26 cellular contexts compared by ENCODE assay signal in genomic region chr16:909281-910000, GRCh38.
A peak's percentile ranks its signal among the peaks of the same experiment; 100 is the strongest.
DNase-seq lines count a peak whose midpoint lies in the region; ATAC-seq, FAIRE-seq and TF ChIP-seq lines count a peak whose summit lies in the region.
"Had no signal": no experiment of that assay in that cellular context is flagged by ENCODE, and none has a peak within 500 bp of the region (broad histone marks: within the 10 kb centered on the region; RNA-seq: fewer than 3 reads in every experiment).

No MANE protein-coding gene starts in this region.

- H3K4me3 Mint-ChIP-seq in WTC11 = no peak overlapping the region
- H3K4me3 Mint-ChIP-seq: CD14-positive monocyte had no signal

- CTCF ChIA-PET in WTC11 (lab: Charles Lee) = no interaction called here

- H3K9me3 ChIP-seq in small intestine (ENCODE audit: control insufficient read depth, low read depth) = no peaks in the 10 kb centered on the region
- H3K9me3 ChIP-seq: BE2C had no signal

- no peak for TF ChIP-seq CTCF in WTC11 (IDR thresholded peaks at IDR 0.05)

- peaks cover 0 to 3% of the 10 kb centered on the region in 2 donors for H3K36me3 ChIP-seq in small intestine (ENCODE audit: control insufficient read depth in 2 of 2, insufficient read depth in 2 of 2, low read length in 2 of 2)
- H3K36me3 ChIP-seq: MG63 had no signal

- peak; percentile 18 for ATAC-seq in Right ventricle myocardium inferior
- ATAC-seq in left cardiac atrium = no peak
- ATAC-seq in WTC11 = no peak
- ATAC-seq: Panc1 had no signal

- H3K27me3 Mint-ChIP-seq in WTC11 (ENCODE audit: low read depth) = no peaks in the 10 kb centered on the region; the same call in 1 of the 2 replicates

- H3K27ac ChIP-seq in layer of hippocampus (ENCODE audit: low read depth, low read length) (peak overlapping the region; percentile 9), temporal lobe (ENCODE audit: low read depth, low read length) (peak overlapping the region; percentile 94), small intestine (ENCODE audit: low read depth in 1 of 2, low read length in 1 of 2) (no peak overlapping the region)
- H3K27ac ChIP-seq: 22Rv1, RWPE1, SK-N-MC had no signal

- H3K4me1 Mint-ChIP-seq in WTC11 = no peaks in the 10 kb centered on the region
- H3K4me1 Mint-ChIP-seq: CD14-positive monocyte had no signal

- H3K9me3 Mint-ChIP-seq in WTC11 = peaks cover 16% of the 10 kb centered on the region

- H3K4me3 ChIP-seq in small intestine (ENCODE audit: low read depth in 1 of 2, low read length in 2 of 2) = no peak overlapping the region
- H3K4me3 ChIP-seq: MG63, SK-N-MC had no signal

- no peak for FAIRE-seq in small intestine (lab: Jason Lieb, UNC)
- FAIRE-seq: GM12892, H54 had no signal

- no peaks in the 10 kb centered on the region for H3K4me1 ChIP-seq in small intestine (ENCODE audit: control insufficient read depth in 2 of 2, insufficient read depth in 1 of 2, low read depth in 1 of 2, low read length in 1 of 2)
- H3K4me1 ChIP-seq: BE2C had no signal

- intact Hi-C loops in Right ventricle myocardium inferior (cut with DNase I) = no loop called here
- intact Hi-C loops in left cardiac atrium (cut with DNase I) = no loop called here

- peak overlapping the region; percentile 74 for H3K27ac Mint-ChIP-seq in WTC11
- H3K27ac Mint-ChIP-seq: CD14-positive monocyte had no signal

- DNase-seq in Right ventricle myocardium inferior (ENCODE audit: missing footprints) = peak; percentile 61
- DNase-seq in left cardiac atrium = no peak
- DNase-seq in WTC11 (ENCODE audit: low spot score) = no peak
- no peak for DNase-seq in small intestine
- no peak for DNase-seq in HT-29 (ENCODE audit: low spot score)
- DNase-seq: Calu3, DND-41, KG1, MG63, NCI-H1105 treated with DMSO at 0.1 percent for 48 hours, NCI-H2029, NCI-H2171, NCI-H226, NCI-H510A, NCI-H69, SIG-M5 had no signal

- POLR2A ChIA-PET in WTC11 (lab: Charles Lee) = no interaction called here

- peaks cover 17% of the 10 kb centered on the region for H3K36me3 Mint-ChIP-seq in WTC11

- H3K27me3 ChIP-seq in layer of hippocampus (ENCODE audit: control insufficient read depth, insufficient read depth, low read length) (no peaks in the 10 kb centered on the region), small intestine (ENCODE audit: control insufficient read depth in 2 of 2, insufficient read depth in 2 of 2, low read length in 2 of 2) (no peaks in the 10 kb centered on the region)
- H3K27me3 ChIP-seq: BE2C, MG63 had no signal

- WGBS in small intestine, 3 donors = 94 to 98% (median 96%) methylated on average over 42 to 45 of the region's 45 CpGs

TF ChIP-seq in WTC11, 78 proteins besides CTCF, POLR2A, EP300 and RAD21:
- TF ChIP-seq TEAD1 (CRISPR knock-in tag; IDR thresholded peaks at IDR 0.05) (no peak), ZNF671 (CRISPR knock-in tag; IDR thresholded peaks at IDR 0.05) (no peak), ZNF121 (CRISPR knock-in tag; IDR thresholded peaks at IDR 0.05) (no peak), GTF2I (CRISPR knock-in tag; conservative IDR thresholded peaks at IDR 0.05) (no peak), NFYB (CRISPR knock-in tag; conservative IDR thresholded peaks at IDR 0.05; ENCODE audit: low read depth) (no peak), GABPB1 (CRISPR knock-in tag; IDR thresholded peaks at IDR 0.05) (no peak), CREM (CRISPR knock-in tag; IDR thresholded peaks at IDR 0.05) (no peak), TCF7 (CRISPR knock-in tag; IDR thresholded peaks at IDR 0.05; ENCODE audit: low read depth) (no peak), ZNF416 (CRISPR knock-in tag; IDR thresholded peaks at IDR 0.05) (no peak), RORB (CRISPR knock-in tag; IDR thresholded peaks at IDR 0.05) (no peak), ZNF317 (CRISPR knock-in tag; IDR thresholded peaks at IDR 0.05; ENCODE audit: borderline replicate concordance, low read depth) (no peak), MYBL2 (CRISPR knock-in tag; IDR thresholded peaks at IDR 0.05) (no peak), FOXJ3 (CRISPR knock-in tag; IDR thresholded peaks at IDR 0.05; ENCODE audit: borderline replicate concordance) (no peak), ZNF263 (CRISPR knock-in tag; IDR thresholded peaks at IDR 0.05; ENCODE audit: low read depth) (no peak), E2F1 (CRISPR knock-in tag; IDR thresholded peaks at IDR 0.05) (no peak)
- TF ChIP-seq, protein P1, sequence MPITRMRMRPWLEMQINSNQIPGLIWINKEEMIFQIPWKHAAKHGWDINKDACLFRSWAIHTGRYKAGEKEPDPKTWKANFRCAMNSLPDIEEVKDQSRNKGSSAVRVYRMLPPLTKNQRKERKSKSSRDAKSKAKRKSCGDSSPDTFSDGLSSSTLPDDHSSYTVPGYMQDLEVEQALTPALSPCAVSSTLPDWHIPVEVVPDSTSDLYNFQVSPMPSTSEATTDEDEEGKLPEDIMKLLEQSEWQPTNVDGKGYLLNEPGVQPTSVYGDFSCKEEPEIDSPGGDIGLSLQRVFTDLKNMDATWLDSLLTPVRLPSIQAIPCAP (CRISPR knock-in tag; IDR thresholded peaks at IDR 0.05) = no peak
- TF ChIP-seq, protein P2, sequence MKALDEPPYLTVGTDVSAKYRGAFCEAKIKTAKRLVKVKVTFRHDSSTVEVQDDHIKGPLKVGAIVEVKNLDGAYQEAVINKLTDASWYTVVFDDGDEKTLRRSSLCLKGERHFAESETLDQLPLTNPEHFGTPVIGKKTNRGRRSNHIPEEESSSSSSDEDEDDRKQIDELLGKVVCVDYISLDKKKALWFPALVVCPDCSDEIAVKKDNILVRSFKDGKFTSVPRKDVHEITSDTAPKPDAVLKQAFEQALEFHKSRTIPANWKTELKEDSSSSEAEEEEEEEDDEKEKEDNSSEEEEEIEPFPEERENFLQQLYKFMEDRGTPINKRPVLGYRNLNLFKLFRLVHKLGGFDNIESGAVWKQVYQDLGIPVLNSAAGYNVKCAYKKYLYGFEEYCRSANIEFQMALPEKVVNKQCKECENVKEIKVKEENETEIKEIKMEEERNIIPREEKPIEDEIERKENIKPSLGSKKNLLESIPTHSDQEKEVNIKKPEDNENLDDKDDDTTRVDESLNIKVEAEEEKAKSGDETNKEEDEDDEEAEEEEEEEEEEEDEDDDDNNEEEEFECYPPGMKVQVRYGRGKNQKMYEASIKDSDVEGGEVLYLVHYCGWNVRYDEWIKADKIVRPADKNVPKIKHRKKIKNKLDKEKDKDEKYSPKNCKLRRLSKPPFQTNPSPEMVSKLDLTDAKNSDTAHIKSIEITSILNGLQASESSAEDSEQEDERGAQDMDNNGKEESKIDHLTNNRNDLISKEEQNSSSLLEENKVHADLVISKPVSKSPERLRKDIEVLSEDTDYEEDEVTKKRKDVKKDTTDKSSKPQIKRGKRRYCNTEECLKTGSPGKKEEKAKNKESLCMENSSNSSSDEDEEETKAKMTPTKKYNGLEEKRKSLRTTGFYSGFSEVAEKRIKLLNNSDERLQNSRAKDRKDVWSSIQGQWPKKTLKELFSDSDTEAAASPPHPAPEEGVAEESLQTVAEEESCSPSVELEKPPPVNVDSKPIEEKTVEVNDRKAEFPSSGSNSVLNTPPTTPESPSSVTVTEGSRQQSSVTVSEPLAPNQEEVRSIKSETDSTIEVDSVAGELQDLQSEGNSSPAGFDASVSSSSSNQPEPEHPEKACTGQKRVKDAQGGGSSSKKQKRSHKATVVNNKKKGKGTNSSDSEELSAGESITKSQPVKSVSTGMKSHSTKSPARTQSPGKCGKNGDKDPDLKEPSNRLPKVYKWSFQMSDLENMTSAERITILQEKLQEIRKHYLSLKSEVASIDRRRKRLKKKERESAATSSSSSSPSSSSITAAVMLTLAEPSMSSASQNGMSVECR (CRISPR knock-in tag; IDR thresholded peaks at IDR 0.05; ENCODE audit: borderline replicate concordance) = no peak

Comparison
In these comparisons a context has a peak if more than half of its experiments do, and no peak if none do; other contexts are left out.
1. H3K27ac ChIP-seq: peak in layer of hippocampus (single experiment) and temporal lobe (single experiment); none in small intestine (0 of 2).